3 cellular contexts compared by ENCODE assay signal in genomic region chr6:163725008-163725941, GRCh38.
TF ChIP-seq lines count a peak whose summit lies in the region.

No MANE protein-coding gene starts in this region.

TF ChIP-seq in SK-N-SH, 30 proteins besides CTCF, POLR2A, EP300 and RAD21:
- no peak for TF ChIP-seq JUND (IDR thresholded peaks at IDR 0.05)

TF ChIP-seq in SK-N-SH treated with all-trans-retinoic acid at 6 μM for 48 hours, 23 proteins besides CTCF, POLR2A, EP300 and RAD21:
- TF ChIP-seq TSHZ2 (CRISPR knock-in tag; IDR thresholded peaks at IDR 0.05) (no peak), POU6F1 (CRISPR knock-in tag; IDR thresholded peaks at IDR 0.05; ENCODE audit: borderline replicate concordance, low read depth) (no peak), ESRRG (CRISPR knock-in tag; IDR thresholded peaks at IDR 0.05) (no peak), ZNF8 (CRISPR knock-in tag; IDR thresholded peaks at IDR 0.05) (no peak), ARNTL (CRISPR knock-in tag; IDR thresholded peaks at IDR 0.05; ENCODE audit: borderline replicate concordance, low read depth) (no peak), ZNF565 (CRISPR knock-in tag; conservative IDR thresholded peaks at IDR 0.05; ENCODE audit: low read depth) (no peak), ZFP3 (CRISPR knock-in tag; IDR thresholded peaks at IDR 0.05) (no peak), PPARA (CRISPR knock-in tag; IDR thresholded peaks at IDR 0.05; ENCODE audit: borderline replicate concordance) (no peak), SNAI2 (CRISPR knock-in tag; IDR thresholded peaks at IDR 0.05) (no peak), ZC3H10 (CRISPR knock-in tag; IDR thresholded peaks at IDR 0.05) (no peak), TCF4 (CRISPR knock-in tag; IDR thresholded peaks at IDR 0.05; ENCODE audit: borderline replicate concordance) (no peak), CSRNP3 (CRISPR knock-in tag; IDR thresholded peaks at IDR 0.05) (no peak), GLIS3 (CRISPR knock-in tag; IDR thresholded peaks at IDR 0.05) (no peak), BACH2 (CRISPR knock-in tag; IDR thresholded peaks at IDR 0.05; ENCODE audit: borderline replicate concordance) (no peak), ZNF70 (CRISPR knock-in tag; IDR thresholded peaks at IDR 0.05) (no peak)
- TF ChIP-seq, protein P1, sequence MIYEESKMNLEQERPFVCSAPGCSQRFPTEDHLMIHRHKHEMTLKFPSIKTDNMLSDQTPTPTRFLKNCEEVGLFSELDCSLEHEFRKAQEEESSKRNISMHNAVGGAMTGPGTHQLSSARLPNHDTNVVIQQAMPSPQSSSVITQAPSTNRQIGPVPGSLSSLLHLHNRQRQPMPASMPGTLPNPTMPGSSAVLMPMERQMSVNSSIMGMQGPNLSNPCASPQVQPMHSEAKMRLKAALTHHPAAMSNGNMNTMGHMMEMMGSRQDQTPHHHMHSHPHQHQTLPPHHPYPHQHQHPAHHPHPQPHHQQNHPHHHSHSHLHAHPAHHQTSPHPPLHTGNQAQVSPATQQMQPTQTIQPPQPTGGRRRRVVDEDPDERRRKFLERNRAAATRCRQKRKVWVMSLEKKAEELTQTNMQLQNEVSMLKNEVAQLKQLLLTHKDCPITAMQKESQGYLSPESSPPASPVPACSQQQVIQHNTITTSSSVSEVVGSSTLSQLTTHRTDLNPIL (CRISPR knock-in tag; IDR thresholded peaks at IDR 0.05; ENCODE audit: low read depth): no peak

TF ChIP-seq in K562, 482 proteins besides CTCF, POLR2A, EP300 and RAD21 (continued from another document):
- no peak for TF ChIP-seq HINFP (tag; conservative IDR thresholded peaks at IDR 0.05; ENCODE audit: low read depth)
- TF ChIP-seq NFIC (IDR thresholded peaks at IDR 0.05): peak; percentile 74
